ENCODE assay signal across 1 cellular context in genomic region chr11:61369372-61370348, GRCh38.
A peak's percentile ranks its signal among the peaks of the same experiment; 100 is the strongest.
TF ChIP-seq lines count a peak whose summit lies in the region.

No MANE protein-coding gene starts in this region.

TF ChIP-seq in HepG2, 621 proteins besides CTCF, POLR2A, EP300 and RAD21 (continued from another document and continues in another):
- TF ChIP-seq ZNF740 (CRISPR knock-in tag; IDR thresholded peaks at IDR 0.05) (no peak), ZNF746 (CRISPR knock-in tag; IDR thresholded peaks at IDR 0.05) (no peak; the same call in 1 of the 2 replicates), ZZZ3 (CRISPR knock-in tag; IDR thresholded peaks at IDR 0.05; ENCODE audit: borderline replicate concordance) (no peak), SIX1 (CRISPR knock-in tag; IDR thresholded peaks at IDR 0.05; ENCODE audit: borderline replicate concordance) (peak; percentile 91), MYPOP (CRISPR knock-in tag; IDR thresholded peaks at IDR 0.05) (0 out of 2 replicates have a peak, but pooled peaks have one; percentile 30), ZMAT3 (CRISPR knock-in tag; conservative IDR thresholded peaks at IDR 0.05) (no peak), THAP9 (CRISPR knock-in tag; IDR thresholded peaks at IDR 0.05; ENCODE audit: borderline replicate concordance) (no peak), PHF20 (CRISPR knock-in tag; IDR thresholded peaks at IDR 0.05) (no peak), SUZ12 (IDR thresholded peaks at IDR 0.05; ENCODE audit: low read depth, low read length) (no peak), GTF2F1 (IDR thresholded peaks at IDR 0.05; ENCODE audit: low read length) (no peak), ZNF383 (CRISPR knock-in tag; IDR thresholded peaks at IDR 0.05; ENCODE audit: borderline replicate concordance) (no peak), ZNF556 (CRISPR knock-in tag; IDR thresholded peaks at IDR 0.05; ENCODE audit: borderline replicate concordance) (no peak), PAWR (CRISPR knock-in tag; IDR thresholded peaks at IDR 0.05; ENCODE audit: borderline replicate concordance) (no peak), ZBTB38 (CRISPR knock-in tag; IDR thresholded peaks at IDR 0.05) (peak; percentile 98), ZNF317 (CRISPR knock-in tag; IDR thresholded peaks at IDR 0.05) (peak; percentile 67; the same call in 1 of the 2 replicates), ZNF737 (CRISPR knock-in tag; IDR thresholded peaks at IDR 0.05; ENCODE audit: borderline replicate concordance) (no peak), ZNF609 (CRISPR knock-in tag; IDR thresholded peaks at IDR 0.05; ENCODE audit: borderline replicate concordance) (peak; percentile 67; the same call in 1 of the 2 replicates), ZNF563 (CRISPR knock-in tag; IDR thresholded peaks at IDR 0.05) (peak; percentile 66; the same call in 1 of the 2 replicates), EEA1 (CRISPR knock-in tag; IDR thresholded peaks at IDR 0.05; ENCODE audit: borderline replicate concordance) (no peak), NCOR1 (IDR thresholded peaks at IDR 0.05; ENCODE audit: borderline replicate concordance, low read length) (peak; percentile 81), BCL3 (CRISPR knock-in tag; IDR thresholded peaks at IDR 0.05) (no peak), SALL1 (CRISPR knock-in tag; IDR thresholded peaks at IDR 0.05) (peak; percentile 96), ZNF678 (CRISPR knock-in tag; IDR thresholded peaks at IDR 0.05) (no peak), REL (CRISPR knock-in tag; conservative IDR thresholded peaks at IDR 0.05) (no peak), POGZ (CRISPR knock-in tag; IDR thresholded peaks at IDR 0.05) (0 out of 2 replicates have a peak, but pooled peaks have one; percentile 53), EZH2 (conservative IDR thresholded peaks at IDR 0.05; ENCODE audit: low read depth, low read length) (no peak), FIP1L1 (IDR thresholded peaks at IDR 0.05; ENCODE audit: borderline replicate concordance, insufficient read depth, low read depth, low read length) (no peak), ZNF10 (CRISPR knock-in tag; IDR thresholded peaks at IDR 0.05; ENCODE audit: borderline replicate concordance, low read depth) (no peak), ESRRA (CRISPR knock-in tag; IDR thresholded peaks at IDR 0.05; ENCODE audit: low read depth) (no peak), NRL (CRISPR knock-in tag; IDR thresholded peaks at IDR 0.05; ENCODE audit: borderline replicate concordance) (peak; percentile 65; the same call in 1 of the 2 replicates), ARID4A (CRISPR knock-in tag; IDR thresholded peaks at IDR 0.05; ENCODE audit: borderline replicate concordance) (peak; percentile 75; the same call in 1 of the 2 replicates), ZNF503 (CRISPR knock-in tag; IDR thresholded peaks at IDR 0.05) (no peak), LCORL (IDR thresholded peaks at IDR 0.05) (no peak), LCORL (CRISPR knock-in tag; IDR thresholded peaks at IDR 0.05) (no peak), KMT2B (CRISPR knock-in tag; IDR thresholded peaks at IDR 0.05) (no peak), TRIM24 (CRISPR knock-in tag; IDR thresholded peaks at IDR 0.05) (no peak), YEATS4 (CRISPR knock-in tag; IDR thresholded peaks at IDR 0.05; ENCODE audit: borderline replicate concordance) (no peak), RFXAP (CRISPR knock-in tag; IDR thresholded peaks at IDR 0.05; ENCODE audit: borderline replicate concordance) (peak; percentile 35; the same call in 1 of the 2 replicates), UBTF (CRISPR knock-in tag; IDR thresholded peaks at IDR 0.05) (peak; percentile 52), MTF2 (CRISPR knock-in tag; IDR thresholded peaks at IDR 0.05; ENCODE audit: borderline replicate concordance) (no peak), HNF4A (CRISPR knock-in tag; IDR thresholded peaks at IDR 0.05) (peak; percentile 95), MEF2D (CRISPR knock-in tag; IDR thresholded peaks at IDR 0.05) (peak; percentile 51; the same call in 1 of the 2 replicates), SMYD3 (CRISPR knock-in tag; IDR thresholded peaks at IDR 0.05) (no peak), SCMH1 (CRISPR knock-in tag; IDR thresholded peaks at IDR 0.05; ENCODE audit: borderline replicate concordance) (no peak), ZNF17 (CRISPR knock-in tag; IDR thresholded peaks at IDR 0.05) (no peak), ZC3H4 (CRISPR knock-in tag; IDR thresholded peaks at IDR 0.05; ENCODE audit: borderline replicate concordance) (no peak), GATAD2A (CRISPR knock-in tag; IDR thresholded peaks at IDR 0.05) (peak; percentile 61; the same call in 1 of the 2 replicates), ZSCAN29 (CRISPR knock-in tag; conservative IDR thresholded peaks at IDR 0.05) (no peak)
